In the genomic region with DNA sequence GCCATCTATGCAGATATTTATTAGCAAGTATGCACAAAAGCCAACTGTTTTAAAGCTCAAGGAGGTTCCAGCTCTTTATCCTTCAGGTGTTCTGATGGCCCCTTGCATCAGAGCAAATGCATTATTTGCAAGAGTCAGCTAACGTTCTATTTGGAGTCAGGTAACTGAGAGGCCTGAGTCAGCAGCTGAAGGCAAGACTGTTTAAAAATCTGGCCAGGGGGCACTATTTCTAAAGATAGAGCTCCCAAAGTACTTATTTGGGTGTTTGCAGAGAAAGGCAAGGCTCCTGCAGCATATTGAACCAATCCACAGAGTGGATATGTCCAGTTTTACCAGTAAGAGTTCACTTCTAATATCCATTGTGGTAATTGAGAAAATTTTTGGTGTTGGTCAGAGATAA, we compare ENCODE assay signal across 26 cellular contexts.
DNase-seq lines count a peak whose midpoint lies in the region; FAIRE-seq and TF ChIP-seq lines count a peak whose summit lies in the region.
"Had no signal": no experiment of that assay in that cellular context is flagged by ENCODE, and none has a peak within 500 bp of the region (broad histone marks: within the 10 kb centered on the region; RNA-seq: fewer than 3 reads in every experiment).

No MANE protein-coding gene starts in this region.

- H4K20me1 ChIP-seq in MM.1S (ENCODE audit: insufficient read depth, low read length) (no peaks in the 10 kb centered on the region), H1 (replicated peaks in 1 of 2; ENCODE audit: control insufficient read depth in 1 of 2, insufficient read depth in 2 of 2, low read length in 2 of 2) (no peaks in the 10 kb centered on the region)

- no peak overlapping the region for H2BK12ac ChIP-seq in H1 (ENCODE audit: low read depth, low read length)

- no peak overlapping the region for H3K56ac ChIP-seq in H1 (replicated peaks; ENCODE audit: insufficient read length, low read depth, low read length)
- H3K56ac ChIP-seq in mesendoderm (ENCODE audit: low read length): no peak overlapping the region

- H3K4me1 ChIP-seq in MM.1S (ENCODE audit: low read length): no peaks in the 10 kb centered on the region
- H3K4me1 ChIP-seq in H1 (replicated peaks in 1 of 4; ENCODE audit: control insufficient read depth in 3 of 4, insufficient read depth in 4 of 4, low read length in 3 of 4): peaks cover 0 to 7% (median 0%) of the 10 kb centered on the region in 4 experiments; a peak in 2 of 7 replicates
- H3K4me1 ChIP-seq in mesendoderm (ENCODE audit: control insufficient read depth, low read depth, low read length): no peaks in the 10 kb centered on the region
- H3K4me1 ChIP-seq: Caco-2, Peyer's patch had no signal

- TF ChIP-seq RAD21 in H1 (IDR thresholded peaks at IDR 0.05 in 1 of 2, conservative IDR thresholded peaks at IDR 0.05 in 1 of 2; ENCODE audit: low read depth in 2 of 2, low read length in 2 of 2): peak; percentile 5 to 31; a peak in 2 of 4 replicates

- H4K5ac ChIP-seq in H1 (ENCODE audit: insufficient read length, low read depth, low read length): no peak overlapping the region
- no peak overlapping the region for H4K5ac ChIP-seq in mesendoderm (ENCODE audit: low read length)

- TF ChIP-seq CTCF in MM.1S (IDR thresholded peaks at IDR 0.05; ENCODE audit: low read length): no peak
- TF ChIP-seq CTCF in H1 (IDR thresholded peaks at IDR 0.05; ENCODE audit: control extremely low read depth in 1 of 3, insufficient read depth in 1 of 3, low read depth in 1 of 3, low read length in 3 of 3): peak in 2 of 3 experiments; percentile 22 to 34; a peak in 3 of 4 replicates
- TF ChIP-seq CTCF in chondrocyte (IDR thresholded peaks at IDR 0.05): no peak

- H2AFZ ChIP-seq in MM.1S (ENCODE audit: low read length): no peak overlapping the region
- H2AFZ ChIP-seq in H1 (ENCODE audit: low read length): no peak overlapping the region

- H3K9me3 Mint-ChIP-seq in chondrocyte (ENCODE audit: low read depth): peaks cover 1% of the 10 kb centered on the region

- no peak for TF ChIP-seq POLR2A in H1 (IDR thresholded peaks at IDR 0.05; ENCODE audit: control extremely low read depth in 1 of 2, low read depth in 2 of 2, low read length in 2 of 2)

- no peak overlapping the region for H3K4me3 ChIP-seq in MM.1S (ENCODE audit: low read length)
- H3K4me3 ChIP-seq in H1 (ENCODE audit: extremely low read depth in 1 of 4, insufficient read depth in 2 of 4, low read depth in 3 of 4, low read length in 4 of 4): no peak overlapping the region
- H3K4me3 ChIP-seq in mesendoderm (ENCODE audit: low read length): no peak overlapping the region
- H3K4me3 ChIP-seq: Peyer's patch, SK-N-MC had no signal

- no peaks in the 10 kb centered on the region for H3K23me2 ChIP-seq in H1 (ENCODE audit: low read depth, low read length)

- no peak overlapping the region for H3K27ac Mint-ChIP-seq in chondrocyte (ENCODE audit: unreplicated experiment)
- H3K27ac Mint-ChIP-seq: B cell; CD8-positive, alpha-beta T cell had no signal

- H2BK15ac ChIP-seq in H1 (ENCODE audit: low read length) (no peak overlapping the region), mesendoderm (replicated peaks; ENCODE audit: low read depth) (no peak overlapping the region)

- H2AK5ac ChIP-seq in H1 (ENCODE audit: low read depth, low read length) (no peak overlapping the region), mesendoderm (ENCODE audit: low read length) (no peak overlapping the region)

- H3K36me3 Mint-ChIP-seq in chondrocyte (ENCODE audit: low read depth): no peaks in the 10 kb centered on the region
- H3K36me3 Mint-ChIP-seq: CD8-positive, alpha-beta T cell had no signal

- no peaks in the 10 kb centered on the region for H3F3A ChIP-seq in MM.1S (ENCODE audit: insufficient read depth, low read length)

- 37% methylated on average over 1 of the region's 1 CpG; no CpG with 5 or more reads in 1 of the 2 experiments for WGBS in H1 (ENCODE audit: extremely low coverage in 1 of 2, insufficient coverage in 1 of 2, insufficient read length in 1 of 2, insufficient replicate concordance in 2 of 2, low coverage in 1 of 2, low lambda C conversion rate in 2 of 2, missing lambda C conversion rate in 1 of 2), 2 experiments
- WGBS in mesendoderm (ENCODE audit: extremely low coverage, insufficient coverage, low lambda C conversion rate): no CpG with 5 or more reads among the region's 1 CpG

- CTCF ChIA-PET in H1 (lab: Charles Lee; ENCODE audit: partially characterized antibody): interaction anchor here (0.7 to 2.8 kb wide), 11 partner anchors 8 to 510 kb away, joined by 3 to 13 read pairs (median 3); no protein-coding TSS in a partner anchor

- H3K4me2 ChIP-seq in MM.1S (ENCODE audit: low read depth, low read length) (no peak overlapping the region), H1 (ENCODE audit: insufficient read depth in 1 of 2, low read depth in 2 of 2, low read length in 2 of 2) (no peak overlapping the region), mesendoderm (ENCODE audit: low read length) (no peak overlapping the region)
- H3K4me2 ChIP-seq: KMS-11 had no signal

- no peak overlapping the region for H2BK20ac ChIP-seq in H1 (ENCODE audit: low read length)

- H3K23ac ChIP-seq in H1 (ENCODE audit: insufficient read length) (no peak overlapping the region), mesendoderm (ENCODE audit: low read length) (no peak overlapping the region)

- H2BK120ac ChIP-seq in H1 (replicated peaks; ENCODE audit: low read depth, low read length) (no peak overlapping the region), mesendoderm (ENCODE audit: low read depth, low read length) (no peak overlapping the region)

- no peak overlapping the region for H3K9ac ChIP-seq in MM.1S (ENCODE audit: low read length)
- H3K9ac ChIP-seq in H1 (replicated peaks in 1 of 4; ENCODE audit: extremely low read depth in 1 of 4, low read depth in 3 of 4, low read length in 3 of 4): no peak overlapping the region
- H3K9ac ChIP-seq in mesendoderm (ENCODE audit: low read length): no peak overlapping the region
- H3K9ac ChIP-seq: KMS-11 had no signal

- H3K9me3 ChIP-seq in MM.1S (replicated peaks; ENCODE audit: insufficient read depth, low read length): no peaks in the 10 kb centered on the region
- no peaks in the 10 kb centered on the region for H3K9me3 ChIP-seq in H1 (ENCODE audit: insufficient read depth in 2 of 2, low read depth in 1 of 2, low read length in 1 of 2)
- H3K9me3 ChIP-seq: Caco-2, Peyer's patch had no signal

- H2BK5ac ChIP-seq in H1 (ENCODE audit: low read depth, low read length): no peak overlapping the region
- H2BK5ac ChIP-seq in mesendoderm (ENCODE audit: low read length): no peak overlapping the region

- H3K4me1 Mint-ChIP-seq in chondrocyte (ENCODE audit: low read depth): no peaks in the 10 kb centered on the region
- H3K4me1 Mint-ChIP-seq: B cell had no signal

- peak; percentile 17 for DNase-seq in ELF-1 (ENCODE audit: low read depth, low spot score)
- DNase-seq in MM.1S: peak; percentile 55
- DNase-seq in H1 (ENCODE audit: low read depth in 1 of 2, low spot score in 2 of 2): peak in 1 of 2 experiments; percentile 39
- DNase-seq in mesendoderm: peak; percentile 49
- no peak for DNase-seq in stimulated activated CD4-positive, alpha-beta T cell treated with anti-CD3 and anti-CD28 coated beads, Interleukin-1b, Interleukin-23, amount 100 ng/mL, for 48 hours
- DNase-seq in chondrocyte (ENCODE audit: low spot score): no peak
- DNase-seq in LoVo (ENCODE audit: low spot score): no peak
- DNase-seq: Caco-2; CD8-positive, alpha-beta T cell; DMS153; DND-41; IMR-90; NCI-H1105; NCI-H1436 treated with DMSO at 0.1 percent for 48 hours; NCI-H187 treated with DMSO at 0.1 percent for 48 hours; NCI-H446; NCI-H524 treated with DMSO at 0.1 percent for 48 hours; NCI-H82; Peyer's patch; SIG-M5 had no signal

- H3K4ac ChIP-seq in H1 (replicated peaks; ENCODE audit: insufficient read length, low read depth, low read length) (no peak overlapping the region), mesendoderm (ENCODE audit: low read depth, low read length) (no peak overlapping the region)

- no peak overlapping the region for H3K14ac ChIP-seq in H1 (ENCODE audit: insufficient read length)

- POLR2A ChIA-PET in H1 (lab: Charles Lee; ENCODE audit: partially characterized antibody): no interaction called here

- H3K27ac ChIP-seq in MM.1S (ENCODE audit: low read length): no peak overlapping the region
- no peak overlapping the region for H3K27ac ChIP-seq in H1 (ENCODE audit: low read depth, low read length)
- H3K27ac ChIP-seq in mesendoderm (ENCODE audit: low read depth, low read length): no peak overlapping the region
- H3K27ac ChIP-seq: C4-2B, KMS-11, Peyer's patch, SK-N-MC had no signal

- peak; percentile 24 for FAIRE-seq in H1 (lab: Jason Lieb, UNC)
- FAIRE-seq: GM19239, H54 had no signal

- H3K4me3 Mint-ChIP-seq in chondrocyte (ENCODE audit: unreplicated experiment): no peak overlapping the region
- H3K4me3 Mint-ChIP-seq: B cell; CD8-positive, alpha-beta T cell had no signal

- H3K79me1 ChIP-seq in H1 (ENCODE audit: low read depth, low read length) (no peaks in the 10 kb centered on the region; the same call in 1 of the 2 replicates), mesendoderm (ENCODE audit: low read length) (no peaks in the 10 kb centered on the region)

- H3K36me3 ChIP-seq in MM.1S (replicated peaks; ENCODE audit: insufficient read depth, low read length) (no peaks in the 10 kb centered on the region), H1 (ENCODE audit: control insufficient read depth in 2 of 4, insufficient read depth in 4 of 4, low read length in 3 of 4) (no peaks in the 10 kb centered on the region), mesendoderm (ENCODE audit: control insufficient read depth, insufficient read depth, low read length) (no peaks in the 10 kb centered on the region)
- H3K36me3 ChIP-seq: Peyer's patch had no signal

- H4K8ac ChIP-seq in H1 (ENCODE audit: extremely low read depth, insufficient read depth, low read length) (no peak overlapping the region), mesendoderm (ENCODE audit: low read depth, low read length) (no peak overlapping the region)

- H3K79me2 ChIP-seq in MM.1S (ENCODE audit: low read length) (no peaks in the 10 kb centered on the region), H1 (ENCODE audit: control insufficient read depth in 1 of 2, insufficient read depth in 2 of 2, low read length in 2 of 2) (no peaks in the 10 kb centered on the region), mesendoderm (ENCODE audit: control insufficient read depth, insufficient read depth, low read length) (no peaks in the 10 kb centered on the region)

- no peaks in the 10 kb centered on the region for H3K27me3 ChIP-seq in MM.1S (replicated peaks; ENCODE audit: insufficient read depth, low read length)
- H3K27me3 ChIP-seq in H1 (replicated peaks in 1 of 4; ENCODE audit: control insufficient read depth in 3 of 4, extremely low read depth in 1 of 4, insufficient read depth in 3 of 4, low read length in 3 of 4): no peaks in the 10 kb centered on the region
- H3K27me3 ChIP-seq in mesendoderm (ENCODE audit: insufficient read depth, low read length, poor library complexity): no peaks in the 10 kb centered on the region
- H3K27me3 ChIP-seq: Peyer's patch had no signal

- no peaks in the 10 kb centered on the region for H3K9me2 ChIP-seq in MM.1S (replicated peaks; ENCODE audit: insufficient read depth, low read length)

- peaks cover 9% of the 10 kb centered on the region for H3K27me3 Mint-ChIP-seq in chondrocyte (ENCODE audit: low read depth)
- H3K27me3 Mint-ChIP-seq: B cell had no signal

- H4K91ac ChIP-seq in H1 (replicated peaks; ENCODE audit: insufficient read length, low read length): no peak overlapping the region

- H3K18ac ChIP-seq in H1 (ENCODE audit: extremely low read depth, low read length) (no peak overlapping the region), mesendoderm (ENCODE audit: low read length) (no peak overlapping the region)

- TF ChIP-seq EP300 in H1 (IDR thresholded peaks at IDR 0.05; ENCODE audit: borderline replicate concordance in 1 of 2, low read depth in 2 of 2, low read length in 2 of 2): no peak

Comparison
In these comparisons a context has a peak if more than half of its experiments do, and no peak if none do; other contexts are left out.
1. DNase-seq: peak in ELF-1 (single experiment), MM.1S (single experiment) and mesendoderm (single experiment); none in stimulated activated CD4-positive, alpha-beta T cell treated with anti-CD3 and anti-CD28 coated beads, Interleukin-1b, Interleukin-23, amount 100 ng/mL, for 48 hours (single experiment), chondrocyte (single experiment) and LoVo (single experiment).
2. CTCF ChIP-seq: peak in H1 (2 of 3); none in MM.1S (single experiment) and chondrocyte (single experiment).